Comparison of ENCODE assay signal across 2 cellular contexts in genomic region chr2:3527886-3528785, GRCh38.
TF ChIP-seq lines count a peak whose summit lies in the region.

No MANE protein-coding gene starts in this region.

TF ChIP-seq in A549, 52 proteins besides CTCF, POLR2A, EP300 and RAD21:
- TF ChIP-seq, protein P1, sequence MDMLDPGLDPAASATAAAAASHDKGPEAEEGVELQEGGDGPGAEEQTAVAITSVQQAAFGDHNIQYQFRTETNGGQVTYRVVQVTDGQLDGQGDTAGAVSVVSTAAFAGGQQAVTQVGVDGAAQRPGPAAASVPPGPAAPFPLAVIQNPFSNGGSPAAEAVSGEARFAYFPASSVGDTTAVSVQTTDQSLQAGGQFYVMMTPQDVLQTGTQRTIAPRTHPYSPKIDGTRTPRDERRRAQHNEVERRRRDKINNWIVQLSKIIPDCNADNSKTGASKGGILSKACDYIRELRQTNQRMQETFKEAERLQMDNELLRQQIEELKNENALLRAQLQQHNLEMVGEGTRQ (IDR thresholded peaks at IDR 0.05) = no peak
- TF ChIP-seq HEYL (CRISPR knock-in tag; IDR thresholded peaks at IDR 0.05) = no peak
- no peak for TF ChIP-seq RFX5 (IDR thresholded peaks at IDR 0.05)
- TF ChIP-seq PHF8 (IDR thresholded peaks at IDR 0.05; ENCODE audit: borderline replicate concordance, low read depth) = no peak
- TF ChIP-seq MAZ (IDR thresholded peaks at IDR 0.05; ENCODE audit: borderline replicate concordance, low read depth, low read length) = no peak
- no peak for TF ChIP-seq FOXS1 (CRISPR knock-in tag; IDR thresholded peaks at IDR 0.05)
- TF ChIP-seq MYC (IDR thresholded peaks at IDR 0.05; ENCODE audit: borderline replicate concordance, low read length) = no peak
- TF ChIP-seq HOXB5 (CRISPR knock-in tag; IDR thresholded peaks at IDR 0.05) = no peak
- no peak for TF ChIP-seq CBX8 (IDR thresholded peaks at IDR 0.05)
- no peak for TF ChIP-seq CEBPB (IDR thresholded peaks at IDR 0.05)
- TF ChIP-seq NR3C1 (IDR thresholded peaks at IDR 0.05) = no peak
- TF ChIP-seq MAFK (IDR thresholded peaks at IDR 0.05; ENCODE audit: partially characterized antibody) = no peak
- TF ChIP-seq HOXB13 (CRISPR knock-in tag; IDR thresholded peaks at IDR 0.05; ENCODE audit: low read depth) = no peak
- TF ChIP-seq EHMT2 (IDR thresholded peaks at IDR 0.05; ENCODE audit: low read depth) = no peak
- TF ChIP-seq KDM1A (IDR thresholded peaks at IDR 0.05; ENCODE audit: low read depth) = no peak
- no peak for TF ChIP-seq NPAS2 (CRISPR knock-in tag; IDR thresholded peaks at IDR 0.05; ENCODE audit: borderline replicate concordance)
- no peak for TF ChIP-seq ZFP36 (IDR thresholded peaks at IDR 0.05; ENCODE audit: borderline replicate concordance, partially characterized antibody)
- no peak for TF ChIP-seq RNF2 (IDR thresholded peaks at IDR 0.05; ENCODE audit: borderline replicate concordance, low read depth)
- TF ChIP-seq TFCP2L1 (CRISPR knock-in tag; IDR thresholded peaks at IDR 0.05) = no peak
- TF ChIP-seq, protein P2, sequence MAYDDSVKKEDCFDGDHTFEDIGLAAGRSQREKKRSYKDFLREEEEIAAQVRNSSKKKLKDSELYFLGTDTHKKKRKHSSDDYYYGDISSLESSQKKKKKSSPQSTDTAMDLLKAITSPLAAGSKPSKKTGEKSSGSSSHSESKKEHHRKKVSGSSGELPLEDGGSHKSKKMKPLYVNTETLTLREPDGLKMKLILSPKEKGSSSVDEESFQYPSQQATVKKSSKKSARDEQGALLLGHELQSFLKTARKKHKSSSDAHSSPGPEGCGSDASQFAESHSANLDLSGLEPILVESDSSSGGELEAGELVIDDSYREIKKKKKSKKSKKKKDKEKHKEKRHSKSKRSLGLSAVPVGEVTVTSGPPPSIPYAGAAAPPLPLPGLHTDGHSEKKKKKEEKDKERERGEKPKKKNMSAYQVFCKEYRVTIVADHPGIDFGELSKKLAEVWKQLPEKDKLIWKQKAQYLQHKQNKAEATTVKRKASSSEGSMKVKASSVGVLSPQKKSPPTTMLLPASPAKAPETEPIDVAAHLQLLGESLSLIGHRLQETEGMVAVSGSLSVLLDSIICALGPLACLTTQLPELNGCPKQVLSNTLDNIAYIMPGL (CRISPR knock-in tag; IDR thresholded peaks at IDR 0.05; ENCODE audit: borderline replicate concordance) = no peak
TF ChIP-seq in A549: peak in this region for 0.

TF ChIP-seq in WTC11, 78 proteins besides CTCF, POLR2A, EP300 and RAD21:
- TF ChIP-seq, protein P3, sequence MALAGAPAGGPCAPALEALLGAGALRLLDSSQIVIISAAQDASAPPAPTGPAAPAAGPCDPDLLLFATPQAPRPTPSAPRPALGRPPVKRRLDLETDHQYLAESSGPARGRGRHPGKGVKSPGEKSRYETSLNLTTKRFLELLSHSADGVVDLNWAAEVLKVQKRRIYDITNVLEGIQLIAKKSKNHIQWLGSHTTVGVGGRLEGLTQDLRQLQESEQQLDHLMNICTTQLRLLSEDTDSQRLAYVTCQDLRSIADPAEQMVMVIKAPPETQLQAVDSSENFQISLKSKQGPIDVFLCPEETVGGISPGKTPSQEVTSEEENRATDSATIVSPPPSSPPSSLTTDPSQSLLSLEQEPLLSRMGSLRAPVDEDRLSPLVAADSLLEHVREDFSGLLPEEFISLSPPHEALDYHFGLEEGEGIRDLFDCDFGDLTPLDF (CRISPR knock-in tag; IDR thresholded peaks at IDR 0.05) = no peak
- TF ChIP-seq AR (CRISPR knock-in tag; IDR thresholded peaks at IDR 0.05) = no peak
- TF ChIP-seq, protein P4, sequence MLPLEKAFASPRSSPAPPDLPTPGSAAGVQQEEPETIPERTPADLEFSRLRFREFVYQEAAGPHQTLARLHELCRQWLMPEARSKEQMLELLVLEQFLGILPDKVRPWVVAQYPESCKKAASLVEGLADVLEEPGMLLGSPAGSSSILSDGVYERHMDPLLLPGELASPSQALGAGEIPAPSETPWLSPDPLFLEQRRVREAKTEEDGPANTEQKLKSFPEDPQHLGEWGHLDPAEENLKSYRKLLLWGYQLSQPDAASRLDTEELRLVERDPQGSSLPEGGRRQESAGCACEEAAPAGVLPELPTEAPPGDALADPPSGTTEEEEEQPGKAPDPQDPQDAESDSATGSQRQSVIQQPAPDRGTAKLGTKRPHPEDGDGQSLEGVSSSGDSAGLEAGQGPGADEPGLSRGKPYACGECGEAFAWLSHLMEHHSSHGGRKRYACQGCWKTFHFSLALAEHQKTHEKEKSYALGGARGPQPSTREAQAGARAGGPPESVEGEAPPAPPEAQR (CRISPR knock-in tag; IDR thresholded peaks at IDR 0.05) = no peak
- TF ChIP-seq GTF2I (CRISPR knock-in tag; conservative IDR thresholded peaks at IDR 0.05) = no peak
- TF ChIP-seq ZNF263 (CRISPR knock-in tag; IDR thresholded peaks at IDR 0.05; ENCODE audit: low read depth) = no peak
- no peak for TF ChIP-seq ZNF219 (CRISPR knock-in tag; IDR thresholded peaks at IDR 0.05; ENCODE audit: borderline replicate concordance)
- TF ChIP-seq, protein P1 (CRISPR knock-in tag; IDR thresholded peaks at IDR 0.05) = no peak
- TF ChIP-seq KAT7 (CRISPR knock-in tag; IDR thresholded peaks at IDR 0.05; ENCODE audit: borderline replicate concordance) = no peak
- TF ChIP-seq ZNF671 (CRISPR knock-in tag; IDR thresholded peaks at IDR 0.05) = no peak
- no peak for TF ChIP-seq TP53 (CRISPR knock-in tag; IDR thresholded peaks at IDR 0.05)
- TF ChIP-seq, protein P5, sequence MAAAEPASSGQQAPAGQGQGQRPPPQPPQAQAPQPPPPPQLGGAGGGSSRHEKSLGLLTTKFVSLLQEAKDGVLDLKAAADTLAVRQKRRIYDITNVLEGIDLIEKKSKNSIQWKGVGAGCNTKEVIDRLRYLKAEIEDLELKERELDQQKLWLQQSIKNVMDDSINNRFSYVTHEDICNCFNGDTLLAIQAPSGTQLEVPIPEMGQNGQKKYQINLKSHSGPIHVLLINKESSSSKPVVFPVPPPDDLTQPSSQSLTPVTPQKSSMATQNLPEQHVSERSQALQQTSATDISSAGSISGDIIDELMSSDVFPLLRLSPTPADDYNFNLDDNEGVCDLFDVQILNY (CRISPR knock-in tag; IDR thresholded peaks at IDR 0.05) = no peak
- TF ChIP-seq, protein P6, sequence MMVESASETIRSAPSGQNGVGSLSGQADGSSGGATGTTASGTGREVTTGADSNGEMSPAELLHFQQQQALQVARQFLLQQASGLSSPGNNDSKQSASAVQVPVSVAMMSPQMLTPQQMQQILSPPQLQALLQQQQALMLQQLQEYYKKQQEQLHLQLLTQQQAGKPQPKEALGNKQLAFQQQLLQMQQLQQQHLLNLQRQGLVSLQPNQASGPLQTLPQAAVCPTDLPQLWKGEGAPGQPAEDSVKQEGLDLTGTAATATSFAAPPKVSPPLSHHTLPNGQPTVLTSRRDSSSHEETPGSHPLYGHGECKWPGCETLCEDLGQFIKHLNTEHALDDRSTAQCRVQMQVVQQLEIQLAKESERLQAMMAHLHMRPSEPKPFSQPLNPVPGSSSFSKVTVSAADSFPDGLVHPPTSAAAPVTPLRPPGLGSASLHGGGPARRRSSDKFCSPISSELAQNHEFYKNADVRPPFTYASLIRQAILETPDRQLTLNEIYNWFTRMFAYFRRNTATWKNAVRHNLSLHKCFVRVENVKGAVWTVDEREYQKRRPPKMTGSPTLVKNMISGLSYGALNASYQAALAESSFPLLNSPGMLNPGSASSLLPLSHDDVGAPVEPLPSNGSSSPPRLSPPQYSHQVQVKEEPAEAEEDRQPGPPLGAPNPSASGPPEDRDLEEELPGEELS (CRISPR knock-in tag; IDR thresholded peaks at IDR 0.05) = no peak
